In genomic region chrX:75297508-75297907, GRCh38 we compare ENCODE assay signal across 2 cellular contexts.
A peak's percentile ranks its signal among the peaks of the same experiment; 100 is the strongest.
TF ChIP-seq lines count a peak whose summit lies in the region.

No MANE protein-coding gene starts in this region.

TF ChIP-seq in HepG2, 621 proteins besides CTCF, POLR2A, EP300 and RAD21:
- TF ChIP-seq, protein P1, sequence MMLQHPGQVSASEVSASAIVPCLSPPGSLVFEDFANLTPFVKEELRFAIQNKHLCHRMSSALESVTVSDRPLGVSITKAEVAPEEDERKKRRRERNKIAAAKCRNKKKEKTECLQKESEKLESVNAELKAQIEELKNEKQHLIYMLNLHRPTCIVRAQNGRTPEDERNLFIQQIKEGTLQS (CRISPR knock-in tag; IDR thresholded peaks at IDR 0.05): no peak
- TF ChIP-seq, protein P2, sequence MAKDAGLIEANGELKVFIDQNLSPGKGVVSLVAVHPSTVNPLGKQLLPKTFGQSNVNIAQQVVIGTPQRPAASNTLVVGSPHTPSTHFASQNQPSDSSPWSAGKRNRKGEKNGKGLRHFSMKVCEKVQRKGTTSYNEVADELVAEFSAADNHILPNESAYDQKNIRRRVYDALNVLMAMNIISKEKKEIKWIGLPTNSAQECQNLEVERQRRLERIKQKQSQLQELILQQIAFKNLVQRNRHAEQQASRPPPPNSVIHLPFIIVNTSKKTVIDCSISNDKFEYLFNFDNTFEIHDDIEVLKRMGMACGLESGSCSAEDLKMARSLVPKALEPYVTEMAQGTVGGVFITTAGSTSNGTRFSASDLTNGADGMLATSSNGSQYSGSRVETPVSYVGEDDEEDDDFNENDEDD (CRISPR knock-in tag; IDR thresholded peaks at IDR 0.05; ENCODE audit: borderline replicate concordance): no peak
- no peak for TF ChIP-seq ZNF253 (CRISPR knock-in tag; IDR thresholded peaks at IDR 0.05; ENCODE audit: borderline replicate concordance)
- TF ChIP-seq MAFF (IDR thresholded peaks at IDR 0.05; ENCODE audit: low read depth, low read length): 0 out of 2 replicates have a peak, but pooled peaks have one; percentile 5
- no peak for TF ChIP-seq PPARG (CRISPR knock-in tag; conservative IDR thresholded peaks at IDR 0.05)
- no peak for TF ChIP-seq ZNF10 (CRISPR knock-in tag; IDR thresholded peaks at IDR 0.05; ENCODE audit: borderline replicate concordance, low read depth)
- no peak for TF ChIP-seq ATF4 (CRISPR knock-in tag; IDR thresholded peaks at IDR 0.05)
- TF ChIP-seq MAFK (conservative IDR thresholded peaks at IDR 0.05 in 1 of 2, IDR thresholded peaks at IDR 0.05 in 1 of 2; ENCODE audit: low read length in 2 of 2): peak in 1 of 2 experiments; percentile 25; a peak in 1 of 4 replicates
- no peak for TF ChIP-seq TFAP4 (IDR thresholded peaks at IDR 0.05; ENCODE audit: borderline replicate concordance, low read depth)
- no peak for TF ChIP-seq RXRB (CRISPR knock-in tag; IDR thresholded peaks at IDR 0.05; ENCODE audit: borderline replicate concordance)

TF ChIP-seq in H1, 55 proteins besides CTCF, POLR2A, EP300 and RAD21:
- TF ChIP-seq BRCA1 (IDR thresholded peaks at IDR 0.05; ENCODE audit: low read depth, low read length) (no peak), SP4 (IDR thresholded peaks at IDR 0.05; ENCODE audit: low read length) (no peak), BCL11A (IDR thresholded peaks at IDR 0.05; ENCODE audit: low read depth in 2 of 2, low read length in 2 of 2) (no peak), SP1 (IDR thresholded peaks at IDR 0.05; ENCODE audit: low read depth, low read length) (no peak), SUZ12 (IDR thresholded peaks at IDR 0.05; ENCODE audit: low read length) (no peak), RFX5 (IDR thresholded peaks at IDR 0.05; ENCODE audit: borderline replicate concordance, low read depth, low read length) (no peak), KDM4A (IDR thresholded peaks at IDR 0.05; ENCODE audit: low read depth, low read length, severe bottlenecking) (no peak), GTF2F1 (IDR thresholded peaks at IDR 0.05; ENCODE audit: borderline replicate concordance, low read depth, low read length) (no peak), TCF12 (IDR thresholded peaks at IDR 0.05; ENCODE audit: low read depth, low read length) (no peak), POLR2AphosphoS5 (IDR thresholded peaks at IDR 0.05; ENCODE audit: low read depth, low read length) (no peak), TAF1 (IDR thresholded peaks at IDR 0.05; ENCODE audit: low read depth, low read length) (no peak), CBX5 (IDR thresholded peaks at IDR 0.05; ENCODE audit: low read depth, low read length) (no peak), RBBP5 (IDR thresholded peaks at IDR 0.05; ENCODE audit: borderline replicate concordance, low read depth, low read length) (no peak)
- TF ChIP-seq, protein P3, sequence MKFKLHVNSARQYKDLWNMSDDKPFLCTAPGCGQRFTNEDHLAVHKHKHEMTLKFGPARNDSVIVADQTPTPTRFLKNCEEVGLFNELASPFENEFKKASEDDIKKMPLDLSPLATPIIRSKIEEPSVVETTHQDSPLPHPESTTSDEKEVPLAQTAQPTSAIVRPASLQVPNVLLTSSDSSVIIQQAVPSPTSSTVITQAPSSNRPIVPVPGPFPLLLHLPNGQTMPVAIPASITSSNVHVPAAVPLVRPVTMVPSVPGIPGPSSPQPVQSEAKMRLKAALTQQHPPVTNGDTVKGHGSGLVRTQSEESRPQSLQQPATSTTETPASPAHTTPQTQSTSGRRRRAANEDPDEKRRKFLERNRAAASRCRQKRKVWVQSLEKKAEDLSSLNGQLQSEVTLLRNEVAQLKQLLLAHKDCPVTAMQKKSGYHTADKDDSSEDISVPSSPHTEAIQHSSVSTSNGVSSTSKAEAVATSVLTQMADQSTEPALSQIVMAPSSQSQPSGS (IDR thresholded peaks at IDR 0.05; ENCODE audit: low read length): no peak
